In the genomic region with DNA sequence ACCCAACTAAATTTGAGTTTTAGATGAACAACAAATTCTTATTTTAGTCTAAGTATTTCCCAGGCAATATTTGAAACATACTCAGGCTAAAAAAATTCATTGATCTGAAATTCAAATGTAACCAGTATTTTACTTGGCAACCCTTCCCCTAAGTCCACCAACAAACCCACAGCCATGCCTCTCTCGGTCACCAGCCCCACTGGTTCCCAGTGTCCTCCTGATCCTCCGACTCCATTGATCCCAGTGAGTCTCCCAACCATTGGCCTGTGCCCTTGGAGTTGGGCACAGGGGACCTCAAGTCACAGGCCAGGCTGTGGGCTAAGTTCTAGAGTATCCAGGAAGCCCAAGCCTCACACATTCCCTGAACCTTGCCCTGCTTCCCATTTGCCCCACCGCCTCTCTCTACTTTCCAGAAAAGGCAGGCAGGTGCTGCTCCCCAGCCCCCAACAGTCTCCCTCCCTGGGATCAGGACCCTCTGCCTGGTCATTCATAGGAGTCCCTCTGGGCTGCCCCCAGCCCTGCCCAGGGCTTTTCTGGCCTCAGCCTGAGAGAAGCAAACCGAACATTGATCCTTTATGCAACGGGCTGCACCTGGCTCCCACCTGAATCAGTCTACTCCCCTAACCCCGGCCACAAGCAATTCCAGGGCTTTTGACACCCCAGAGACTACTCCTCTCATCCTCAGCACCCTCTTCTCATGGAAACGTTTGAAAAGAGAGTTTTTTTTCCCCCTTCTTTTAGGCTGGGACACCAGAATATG, we compare ENCODE assay signal across 1 cellular context.
TF ChIP-seq lines count a peak whose summit lies in the region.

No MANE protein-coding gene starts in this region.

TF ChIP-seq in HepG2, 621 proteins besides CTCF, POLR2A, EP300 and RAD21 (continued from another document and continues in another):
- TF ChIP-seq, protein P1, sequence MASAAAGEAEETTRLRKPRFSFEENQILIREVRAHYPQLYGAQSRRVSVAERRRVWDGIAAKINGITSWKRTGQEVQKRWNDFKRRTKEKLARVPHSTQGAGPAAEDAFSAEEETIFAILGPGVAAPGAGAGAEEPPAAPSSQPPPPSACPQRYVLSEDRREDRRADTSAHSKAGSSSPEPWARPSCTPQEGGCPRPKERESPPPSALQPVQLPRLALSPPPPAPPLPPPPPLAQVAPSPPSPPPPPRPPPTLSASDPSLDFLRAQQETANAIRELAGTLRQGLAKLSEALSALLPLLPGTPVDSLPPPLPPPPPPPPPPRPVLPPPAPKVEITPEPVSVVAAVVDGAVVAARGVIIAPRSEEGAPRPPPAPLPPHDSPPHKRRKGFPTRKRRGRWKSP (CRISPR knock-in tag; IDR thresholded peaks at IDR 0.05), result no peak
- no peak for TF ChIP-seq MAFK (conservative IDR thresholded peaks at IDR 0.05 in 1 of 2, IDR thresholded peaks at IDR 0.05 in 1 of 2; ENCODE audit: low read length in 2 of 2)
- TF ChIP-seq, protein P2, sequence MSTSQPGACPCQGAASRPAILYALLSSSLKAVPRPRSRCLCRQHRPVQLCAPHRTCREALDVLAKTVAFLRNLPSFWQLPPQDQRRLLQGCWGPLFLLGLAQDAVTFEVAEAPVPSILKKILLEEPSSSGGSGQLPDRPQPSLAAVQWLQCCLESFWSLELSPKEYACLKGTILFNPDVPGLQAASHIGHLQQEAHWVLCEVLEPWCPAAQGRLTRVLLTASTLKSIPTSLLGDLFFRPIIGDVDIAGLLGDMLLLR (CRISPR knock-in tag; IDR thresholded peaks at IDR 0.05), result no peak
- TF ChIP-seq, protein P3, sequence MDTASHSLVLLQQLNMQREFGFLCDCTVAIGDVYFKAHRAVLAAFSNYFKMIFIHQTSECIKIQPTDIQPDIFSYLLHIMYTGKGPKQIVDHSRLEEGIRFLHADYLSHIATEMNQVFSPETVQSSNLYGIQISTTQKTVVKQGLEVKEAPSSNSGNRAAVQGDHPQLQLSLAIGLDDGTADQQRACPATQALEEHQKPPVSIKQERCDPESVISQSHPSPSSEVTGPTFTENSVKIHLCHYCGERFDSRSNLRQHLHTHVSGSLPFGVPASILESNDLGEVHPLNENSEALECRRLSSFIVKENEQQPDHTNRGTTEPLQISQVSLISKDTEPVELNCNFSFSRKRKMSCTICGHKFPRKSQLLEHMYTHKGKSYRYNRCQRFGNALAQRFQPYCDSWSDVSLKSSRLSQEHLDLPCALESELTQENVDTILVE (CRISPR knock-in tag; IDR thresholded peaks at IDR 0.05), result no peak
- TF ChIP-seq ZNF816 (CRISPR knock-in tag; IDR thresholded peaks at IDR 0.05; ENCODE audit: borderline replicate concordance), result no peak
- TF ChIP-seq ZNF746 (CRISPR knock-in tag; IDR thresholded peaks at IDR 0.05), result no peak
- TF ChIP-seq, protein P4, sequence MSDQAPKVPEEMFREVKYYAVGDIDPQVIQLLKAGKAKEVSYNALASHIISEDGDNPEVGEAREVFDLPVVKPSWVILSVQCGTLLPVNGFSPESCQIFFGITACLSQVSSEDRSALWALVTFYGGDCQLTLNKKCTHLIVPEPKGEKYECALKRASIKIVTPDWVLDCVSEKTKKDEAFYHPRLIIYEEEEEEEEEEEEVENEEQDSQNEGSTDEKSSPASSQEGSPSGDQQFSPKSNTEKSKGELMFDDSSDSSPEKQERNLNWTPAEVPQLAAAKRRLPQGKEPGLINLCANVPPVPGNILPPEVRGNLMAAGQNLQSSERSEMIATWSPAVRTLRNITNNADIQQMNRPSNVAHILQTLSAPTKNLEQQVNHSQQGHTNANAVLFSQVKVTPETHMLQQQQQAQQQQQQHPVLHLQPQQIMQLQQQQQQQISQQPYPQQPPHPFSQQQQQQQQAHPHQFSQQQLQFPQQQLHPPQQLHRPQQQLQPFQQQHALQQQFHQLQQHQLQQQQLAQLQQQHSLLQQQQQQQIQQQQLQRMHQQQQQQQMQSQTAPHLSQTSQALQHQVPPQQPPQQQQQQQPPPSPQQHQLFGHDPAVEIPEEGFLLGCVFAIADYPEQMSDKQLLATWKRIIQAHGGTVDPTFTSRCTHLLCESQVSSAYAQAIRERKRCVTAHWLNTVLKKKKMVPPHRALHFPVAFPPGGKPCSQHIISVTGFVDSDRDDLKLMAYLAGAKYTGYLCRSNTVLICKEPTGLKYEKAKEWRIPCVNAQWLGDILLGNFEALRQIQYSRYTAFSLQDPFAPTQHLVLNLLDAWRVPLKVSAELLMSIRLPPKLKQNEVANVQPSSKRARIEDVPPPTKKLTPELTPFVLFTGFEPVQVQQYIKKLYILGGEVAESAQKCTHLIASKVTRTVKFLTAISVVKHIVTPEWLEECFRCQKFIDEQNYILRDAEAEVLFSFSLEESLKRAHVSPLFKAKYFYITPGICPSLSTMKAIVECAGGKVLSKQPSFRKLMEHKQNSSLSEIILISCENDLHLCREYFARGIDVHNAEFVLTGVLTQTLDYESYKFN (CRISPR knock-in tag; conservative IDR thresholded peaks at IDR 0.05), result peak; percentile 54
- TF ChIP-seq NR2C2 (CRISPR knock-in tag; IDR thresholded peaks at IDR 0.05; ENCODE audit: borderline replicate concordance), result 0 out of 2 replicates have a peak, but pooled peaks have one; percentile 14
- TF ChIP-seq, protein P5, sequence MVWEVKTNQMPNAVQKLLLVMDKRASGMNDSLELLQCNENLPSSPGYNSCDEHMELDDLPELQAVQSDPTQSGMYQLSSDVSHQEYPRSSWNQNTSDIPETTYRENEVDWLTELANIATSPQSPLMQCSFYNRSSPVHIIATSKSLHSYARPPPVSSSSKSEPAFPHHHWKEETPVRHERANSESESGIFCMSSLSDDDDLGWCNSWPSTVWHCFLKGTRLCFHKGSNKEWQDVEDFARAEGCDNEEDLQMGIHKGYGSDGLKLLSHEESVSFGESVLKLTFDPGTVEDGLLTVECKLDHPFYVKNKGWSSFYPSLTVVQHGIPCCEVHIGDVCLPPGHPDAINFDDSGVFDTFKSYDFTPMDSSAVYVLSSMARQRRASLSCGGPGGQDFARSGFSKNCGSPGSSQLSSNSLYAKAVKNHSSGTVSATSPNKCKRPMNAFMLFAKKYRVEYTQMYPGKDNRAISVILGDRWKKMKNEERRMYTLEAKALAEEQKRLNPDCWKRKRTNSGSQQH (CRISPR knock-in tag; IDR thresholded peaks at IDR 0.05; ENCODE audit: low read depth), result no peak
- TF ChIP-seq ZNF549 (CRISPR knock-in tag; IDR thresholded peaks at IDR 0.05), result peak; percentile 85; the same call in 1 of the 2 replicates
- TF ChIP-seq ZNF235 (CRISPR knock-in tag; IDR thresholded peaks at IDR 0.05; ENCODE audit: borderline replicate concordance), result no peak
- peak; percentile 81 for TF ChIP-seq HNRNPL (IDR thresholded peaks at IDR 0.05; ENCODE audit: low read depth, low read length)
- TF ChIP-seq, protein P6, sequence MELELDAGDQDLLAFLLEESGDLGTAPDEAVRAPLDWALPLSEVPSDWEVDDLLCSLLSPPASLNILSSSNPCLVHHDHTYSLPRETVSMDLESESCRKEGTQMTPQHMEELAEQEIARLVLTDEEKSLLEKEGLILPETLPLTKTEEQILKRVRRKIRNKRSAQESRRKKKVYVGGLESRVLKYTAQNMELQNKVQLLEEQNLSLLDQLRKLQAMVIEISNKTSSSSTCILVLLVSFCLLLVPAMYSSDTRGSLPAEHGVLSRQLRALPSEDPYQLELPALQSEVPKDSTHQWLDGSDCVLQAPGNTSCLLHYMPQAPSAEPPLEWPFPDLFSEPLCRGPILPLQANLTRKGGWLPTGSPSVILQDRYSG (CRISPR knock-in tag; IDR thresholded peaks at IDR 0.05), result no peak
- TF ChIP-seq, protein P7, sequence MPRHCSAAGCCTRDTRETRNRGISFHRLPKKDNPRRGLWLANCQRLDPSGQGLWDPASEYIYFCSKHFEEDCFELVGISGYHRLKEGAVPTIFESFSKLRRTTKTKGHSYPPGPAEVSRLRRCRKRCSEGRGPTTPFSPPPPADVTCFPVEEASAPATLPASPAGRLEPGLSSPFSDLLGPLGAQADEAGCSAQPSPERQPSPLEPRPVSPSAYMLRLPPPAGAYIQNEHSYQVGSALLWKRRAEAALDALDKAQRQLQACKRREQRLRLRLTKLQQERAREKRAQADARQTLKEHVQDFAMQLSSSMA (CRISPR knock-in tag; IDR thresholded peaks at IDR 0.05), result no peak
- TF ChIP-seq ATF7 (IDR thresholded peaks at IDR 0.05), result no peak
- TF ChIP-seq ATF7 (CRISPR knock-in tag; IDR thresholded peaks at IDR 0.05), result no peak
- no peak for TF ChIP-seq AKAP8 (CRISPR knock-in tag; IDR thresholded peaks at IDR 0.05)
- TF ChIP-seq, protein P8, sequence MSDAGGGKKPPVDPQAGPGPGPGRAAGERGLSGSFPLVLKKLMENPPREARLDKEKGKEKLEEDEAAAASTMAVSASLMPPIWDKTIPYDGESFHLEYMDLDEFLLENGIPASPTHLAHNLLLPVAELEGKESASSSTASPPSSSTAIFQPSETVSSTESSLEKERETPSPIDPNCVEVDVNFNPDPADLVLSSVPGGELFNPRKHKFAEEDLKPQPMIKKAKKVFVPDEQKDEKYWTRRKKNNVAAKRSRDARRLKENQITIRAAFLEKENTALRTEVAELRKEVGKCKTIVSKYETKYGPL (CRISPR knock-in tag; IDR thresholded peaks at IDR 0.05), result peak; percentile 77; the same call in 1 of the 2 replicates
- no peak for TF ChIP-seq KLF15 (CRISPR knock-in tag; IDR thresholded peaks at IDR 0.05; ENCODE audit: borderline replicate concordance)
- 0 out of 2 replicates have a peak, but pooled peaks have one; percentile 70 for TF ChIP-seq ZNF230 (CRISPR knock-in tag; IDR thresholded peaks at IDR 0.05)
- no peak for TF ChIP-seq SMARCC2 (IDR thresholded peaks at IDR 0.05)
- 0 out of 2 replicates have a peak, but pooled peaks have one; percentile 72 for TF ChIP-seq HIVEP1 (CRISPR knock-in tag; IDR thresholded peaks at IDR 0.05)
- TF ChIP-seq, protein P9, sequence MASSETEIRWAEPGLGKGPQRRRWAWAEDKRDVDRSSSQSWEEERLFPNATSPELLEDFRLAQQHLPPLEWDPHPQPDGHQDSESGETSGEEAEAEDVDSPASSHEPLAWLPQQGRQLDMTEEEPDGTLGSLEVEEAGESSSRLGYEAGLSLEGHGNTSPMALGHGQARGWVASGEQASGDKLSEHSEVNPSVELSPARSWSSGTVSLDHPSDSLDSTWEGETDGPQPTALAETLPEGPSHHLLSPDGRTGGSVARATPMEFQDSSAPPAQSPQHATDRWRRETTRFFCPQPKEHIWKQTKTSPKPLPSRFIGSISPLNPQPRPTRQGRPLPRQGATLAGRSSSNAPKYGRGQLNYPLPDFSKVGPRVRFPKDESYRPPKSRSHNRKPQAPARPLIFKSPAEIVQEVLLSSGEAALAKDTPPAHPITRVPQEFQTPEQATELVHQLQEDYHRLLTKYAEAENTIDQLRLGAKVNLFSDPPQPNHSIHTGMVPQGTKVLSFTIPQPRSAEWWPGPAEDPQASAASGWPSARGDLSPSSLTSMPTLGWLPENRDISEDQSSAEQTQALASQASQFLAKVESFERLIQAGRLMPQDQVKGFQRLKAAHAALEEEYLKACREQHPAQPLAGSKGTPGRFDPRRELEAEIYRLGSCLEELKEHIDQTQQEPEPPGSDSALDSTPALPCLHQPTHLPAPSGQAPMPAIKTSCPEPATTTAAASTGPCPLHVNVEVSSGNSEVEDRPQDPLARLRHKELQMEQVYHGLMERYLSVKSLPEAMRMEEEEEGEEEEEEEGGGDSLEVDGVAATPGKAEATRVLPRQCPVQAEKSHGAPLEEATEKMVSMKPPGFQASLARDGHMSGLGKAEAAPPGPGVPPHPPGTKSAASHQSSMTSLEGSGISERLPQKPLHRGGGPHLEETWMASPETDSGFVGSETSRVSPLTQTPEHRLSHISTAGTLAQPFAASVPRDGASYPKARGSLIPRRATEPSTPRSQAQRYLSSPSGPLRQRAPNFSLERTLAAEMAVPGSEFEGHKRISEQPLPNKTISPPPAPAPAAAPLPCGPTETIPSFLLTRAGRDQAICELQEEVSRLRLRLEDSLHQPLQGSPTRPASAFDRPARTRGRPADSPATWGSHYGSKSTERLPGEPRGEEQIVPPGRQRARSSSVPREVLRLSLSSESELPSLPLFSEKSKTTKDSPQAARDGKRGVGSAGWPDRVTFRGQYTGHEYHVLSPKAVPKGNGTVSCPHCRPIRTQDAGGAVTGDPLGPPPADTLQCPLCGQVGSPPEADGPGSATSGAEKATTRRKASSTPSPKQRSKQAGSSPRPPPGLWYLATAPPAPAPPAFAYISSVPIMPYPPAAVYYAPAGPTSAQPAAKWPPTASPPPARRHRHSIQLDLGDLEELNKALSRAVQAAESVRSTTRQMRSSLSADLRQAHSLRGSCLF (CRISPR knock-in tag; IDR thresholded peaks at IDR 0.05; ENCODE audit: borderline replicate concordance), result no peak
- peak; percentile 61; the same call in 1 of the 2 replicates for TF ChIP-seq HNF4A (CRISPR knock-in tag; IDR thresholded peaks at IDR 0.05)
- TF ChIP-seq WIZ (CRISPR knock-in tag; IDR thresholded peaks at IDR 0.05), result no peak
- TF ChIP-seq, protein P10, sequence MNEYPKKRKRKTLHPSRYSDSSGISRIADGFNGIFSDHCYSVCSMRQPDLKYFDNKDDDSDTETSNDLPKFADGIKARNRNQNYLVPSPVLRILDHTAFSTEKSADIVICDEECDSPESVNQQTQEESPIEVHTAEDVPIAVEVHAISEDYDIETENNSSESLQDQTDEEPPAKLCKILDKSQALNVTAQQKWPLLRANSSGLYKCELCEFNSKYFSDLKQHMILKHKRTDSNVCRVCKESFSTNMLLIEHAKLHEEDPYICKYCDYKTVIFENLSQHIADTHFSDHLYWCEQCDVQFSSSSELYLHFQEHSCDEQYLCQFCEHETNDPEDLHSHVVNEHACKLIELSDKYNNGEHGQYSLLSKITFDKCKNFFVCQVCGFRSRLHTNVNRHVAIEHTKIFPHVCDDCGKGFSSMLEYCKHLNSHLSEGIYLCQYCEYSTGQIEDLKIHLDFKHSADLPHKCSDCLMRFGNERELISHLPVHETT (CRISPR knock-in tag; conservative IDR thresholded peaks at IDR 0.05), result no peak
- TF ChIP-seq, protein P11, sequence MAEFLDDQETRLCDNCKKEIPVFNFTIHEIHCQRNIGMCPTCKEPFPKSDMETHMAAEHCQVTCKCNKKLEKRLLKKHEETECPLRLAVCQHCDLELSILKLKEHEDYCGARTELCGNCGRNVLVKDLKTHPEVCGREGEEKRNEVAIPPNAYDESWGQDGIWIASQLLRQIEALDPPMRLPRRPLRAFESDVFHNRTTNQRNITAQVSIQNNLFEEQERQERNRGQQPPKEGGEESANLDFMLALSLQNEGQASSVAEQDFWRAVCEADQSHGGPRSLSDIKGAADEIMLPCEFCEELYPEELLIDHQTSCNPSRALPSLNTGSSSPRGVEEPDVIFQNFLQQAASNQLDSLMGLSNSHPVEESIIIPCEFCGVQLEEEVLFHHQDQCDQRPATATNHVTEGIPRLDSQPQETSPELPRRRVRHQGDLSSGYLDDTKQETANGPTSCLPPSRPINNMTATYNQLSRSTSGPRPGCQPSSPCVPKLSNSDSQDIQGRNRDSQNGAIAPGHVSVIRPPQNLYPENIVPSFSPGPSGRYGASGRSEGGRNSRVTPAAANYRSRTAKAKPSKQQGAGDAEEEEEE (CRISPR knock-in tag; IDR thresholded peaks at IDR 0.05; ENCODE audit: borderline replicate concordance), result no peak
- no peak for TF ChIP-seq NFE2 (CRISPR knock-in tag; IDR thresholded peaks at IDR 0.05)
- TF ChIP-seq ZNF780A (CRISPR knock-in tag; IDR thresholded peaks at IDR 0.05), result no peak
- no peak for TF ChIP-seq NFYC (CRISPR knock-in tag; IDR thresholded peaks at IDR 0.05)
- TF ChIP-seq RXRB (CRISPR knock-in tag; IDR thresholded peaks at IDR 0.05; ENCODE audit: borderline replicate concordance), result 0 out of 2 replicates have a peak, but pooled peaks have one; percentile 33
- TF ChIP-seq KLF13 (CRISPR knock-in tag; IDR thresholded peaks at IDR 0.05), result no peak
- no peak for TF ChIP-seq SP5 (CRISPR knock-in tag; IDR thresholded peaks at IDR 0.05; ENCODE audit: borderline replicate concordance, low read depth)
- TF ChIP-seq GATAD1 (CRISPR knock-in tag; IDR thresholded peaks at IDR 0.05), result no peak
- TF ChIP-seq HOXA5 (CRISPR knock-in tag; IDR thresholded peaks at IDR 0.05), result 0 out of 2 replicates have a peak, but pooled peaks have one; percentile 39
